Comparison of ENCODE assay signal across 8 cellular contexts in the genomic region with DNA sequence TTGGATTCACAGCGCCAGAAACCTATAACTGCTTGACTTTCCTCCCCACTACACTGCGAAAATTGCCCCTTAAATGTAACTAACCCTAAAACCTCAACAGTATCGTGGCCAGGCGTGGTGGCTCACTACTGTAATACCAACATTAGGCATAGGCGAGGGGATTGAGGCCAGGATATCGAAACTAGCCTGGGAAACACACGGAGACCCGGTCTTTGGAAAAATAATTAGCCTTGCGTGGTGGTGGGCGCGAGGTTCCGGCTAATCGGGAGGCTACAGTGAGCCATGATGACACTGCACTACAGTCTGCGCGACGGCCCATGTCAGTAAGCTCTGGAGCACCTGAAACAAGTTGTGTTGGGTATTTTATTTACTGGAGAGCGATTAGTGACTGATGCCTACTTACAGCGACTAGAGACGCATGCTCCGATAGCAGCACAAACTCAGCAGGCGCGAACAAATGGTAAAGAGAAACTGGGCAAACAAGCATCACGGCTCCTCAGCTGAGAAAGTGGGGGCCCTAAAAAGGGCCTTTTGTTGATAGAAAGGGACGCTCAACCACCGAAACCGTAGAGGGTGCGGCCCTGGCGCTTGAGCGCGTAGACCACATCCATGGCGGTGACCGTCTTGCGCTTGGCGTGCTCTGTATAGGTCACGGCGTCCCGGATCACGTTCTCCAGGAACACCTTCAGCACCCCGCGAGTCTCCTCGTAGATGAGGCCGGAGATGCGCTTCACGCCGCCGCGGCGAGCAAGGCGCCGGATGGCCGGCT.
DNase-seq lines count a peak whose midpoint lies in the region; ATAC-seq and TF ChIP-seq lines count a peak whose summit lies in the region.
"Not testable (repeated sequence)": the region's sequence is repeated elsewhere in the genome, so short reads cannot be mapped to it uniquely, and the experiment has no call there.

No MANE protein-coding gene starts in this region.

- H3K27me3 Mint-ChIP-seq in immature natural killer cell (ENCODE audit: low read depth in 3 of 3): peaks cover 5 to 14% (median 12%) of the 10 kb centered on the region in 3 donors

- H3K36me3 ChIP-seq in gastrocnemius medialis: not testable (repeated sequence)

- not testable (repeated sequence) for H3K9me3 ChIP-seq in gastrocnemius medialis

- peak overlapping the region; percentile 94 to 99 (median 98) for H3K27ac Mint-ChIP-seq in immature natural killer cell

- intact Hi-C loops in gastrocnemius medialis (cut with DNase I; ENCODE audit: low total_unique reads): loop anchor here (10.0 kb wide), 1 partner anchor 1556 kb away; a partner anchor contains a TSS

- ATAC-seq in HG03025 (IDR thresholded peaks at IDR 0.05; ENCODE audit: low FRiP score, unreplicated experiment) (peak; percentile 69), gastrocnemius medialis (peak in 1 of 2 donors; percentile 42)

- DNase-seq in CD1c-positive myeloid dendritic cell (ENCODE audit: extremely low spot score): peak; percentile 40
- peak; percentile 58 for DNase-seq in NCI-H2171 treated with DMSO at 0.1 percent for 48 hours (lab: John Stamatoyannopoulos, UW)
- peak; percentile 77 for DNase-seq in central memory CD4-positive, alpha-beta T cell
- DNase-seq in immature natural killer cell: peak; percentile 78 to 86 (median 82)
- DNase-seq in gastrocnemius medialis: not testable (repeated sequence)

- H3K4me3 Mint-ChIP-seq in immature natural killer cell: peak overlapping the region; percentile 86 to 93 (median 89)

- H3K27me3 ChIP-seq in gastrocnemius medialis: not testable (repeated sequence)

- in situ Hi-C loops in gastrocnemius medialis (cut with MboI; ENCODE audit: low sequenced_read_pairs in 4 of 4): loop anchor here in 1 of 4 donors (25.0 kb wide), 1 partner anchor 1794 kb away; a partner anchor contains a TSS

- H3K4me3 ChIP-seq in WI38 (ENCODE audit: low read depth, low read length) (peak overlapping the region; percentile 64), gastrocnemius medialis (peak overlapping the region; percentile 36 to 41 (median 38))

- not testable (repeated sequence) for TF ChIP-seq CTCF in WI38 (IDR thresholded peaks at IDR 0.05; ENCODE audit: low read depth, low read length); gastrocnemius medialis (IDR thresholded peaks at IDR 0.05 in 4 of 5, conservative IDR thresholded peaks at IDR 0.05 in 1 of 5)

- not testable (repeated sequence) for H3K4me1 ChIP-seq in gastrocnemius medialis

- not testable (repeated sequence) for H3K36me3 Mint-ChIP-seq in immature natural killer cell

- H3K9me3 Mint-ChIP-seq in immature natural killer cell: not testable (repeated sequence)

- TF ChIP-seq POLR2A in GM19099 (IDR thresholded peaks at IDR 0.05; ENCODE audit: extremely low read depth, insufficient read length, low read depth): peak; percentile 97
- TF ChIP-seq POLR2A in gastrocnemius medialis (IDR thresholded peaks at IDR 0.05): not testable (repeated sequence)

- peak overlapping the region in 2 of 4 donors; percentile 34 to 42 for H3K27ac ChIP-seq in gastrocnemius medialis

- H3K4me1 Mint-ChIP-seq in immature natural killer cell: peaks cover 36 to 44% of the 10 kb centered on the region in 2 donors
